Comparison of ENCODE assay signal across 1 cellular context in genomic region chr3:128151758-128152274, GRCh38.
A peak's percentile ranks its signal among the peaks of the same experiment; 100 is the strongest.
TF ChIP-seq lines count a peak whose summit lies in the region.

No MANE protein-coding gene starts in this region.

TF ChIP-seq in HepG2, 621 proteins besides CTCF, POLR2A, EP300 and RAD21 (continued from another document and continues in another):
- TF ChIP-seq ZNF460 (CRISPR knock-in tag; IDR thresholded peaks at IDR 0.05; ENCODE audit: borderline replicate concordance) (no peak), ZNF496 (CRISPR knock-in tag; IDR thresholded peaks at IDR 0.05; ENCODE audit: insufficient replicate concordance) (no peak), ZNF609 (CRISPR knock-in tag; IDR thresholded peaks at IDR 0.05; ENCODE audit: borderline replicate concordance) (peak; percentile 37; the same call in 1 of the 2 replicates), EEA1 (CRISPR knock-in tag; IDR thresholded peaks at IDR 0.05; ENCODE audit: borderline replicate concordance) (no peak), ETS1 (CRISPR knock-in tag; IDR thresholded peaks at IDR 0.05) (no peak), ZSCAN9 (CRISPR knock-in tag; IDR thresholded peaks at IDR 0.05; ENCODE audit: borderline replicate concordance) (0 out of 2 replicates have a peak, but pooled peaks have one; percentile 78), POLR2G (IDR thresholded peaks at IDR 0.05; ENCODE audit: low read depth, low read length) (peak; percentile 81), TOE1 (CRISPR knock-in tag; IDR thresholded peaks at IDR 0.05) (no peak), PLSCR1 (CRISPR knock-in tag; IDR thresholded peaks at IDR 0.05; ENCODE audit: borderline replicate concordance) (no peak), SRSF1 (optimal IDR thresholded peaks at IDR 0.05; ENCODE audit: low read depth, low read length) (no peak), ZNF629 (CRISPR knock-in tag; conservative IDR thresholded peaks at IDR 0.05) (peak; percentile 36; the same call in 1 of the 2 replicates), HOXA3 (CRISPR knock-in tag; IDR thresholded peaks at IDR 0.05) (peak; percentile 79), CHD4 (IDR thresholded peaks at IDR 0.05; ENCODE audit: borderline replicate concordance, low read length) (no peak; the same call in 1 of the 2 replicates), MTERF4 (CRISPR knock-in tag; IDR thresholded peaks at IDR 0.05) (0 out of 2 replicates have a peak, but pooled peaks have one; percentile 58), NR0B2 (CRISPR knock-in tag; IDR thresholded peaks at IDR 0.05) (no peak), AKAP8 (CRISPR knock-in tag; IDR thresholded peaks at IDR 0.05) (no peak), SMYD3 (CRISPR knock-in tag; IDR thresholded peaks at IDR 0.05) (no peak), ZBTB37 (CRISPR knock-in tag; IDR thresholded peaks at IDR 0.05) (no peak), STAT5B (CRISPR knock-in tag; IDR thresholded peaks at IDR 0.05) (no peak), NR1H2 (CRISPR knock-in tag; IDR thresholded peaks at IDR 0.05; ENCODE audit: borderline replicate concordance, low read depth) (no peak), ZNF567 (CRISPR knock-in tag; IDR thresholded peaks at IDR 0.05; ENCODE audit: borderline replicate concordance) (0 out of 2 replicates have a peak, but pooled peaks have one; percentile 32), ZNF709 (CRISPR knock-in tag; IDR thresholded peaks at IDR 0.05) (peak; percentile 74), RFX3 (CRISPR knock-in tag; IDR thresholded peaks at IDR 0.05) (no peak), ZNF557 (CRISPR knock-in tag; IDR thresholded peaks at IDR 0.05) (0 out of 2 replicates have a peak, but pooled peaks have one; percentile 84), ZBTB4 (CRISPR knock-in tag; IDR thresholded peaks at IDR 0.05; ENCODE audit: borderline replicate concordance) (peak; percentile 63; the same call in 1 of the 2 replicates), DMTF1 (CRISPR knock-in tag; IDR thresholded peaks at IDR 0.05) (no peak), SNAPC4 (CRISPR knock-in tag; IDR thresholded peaks at IDR 0.05) (no peak), ZC3H4 (CRISPR knock-in tag; IDR thresholded peaks at IDR 0.05; ENCODE audit: borderline replicate concordance) (0 out of 2 replicates have a peak, but pooled peaks have one; percentile 43), ZMYM2 (CRISPR knock-in tag; IDR thresholded peaks at IDR 0.05) (0 out of 2 replicates have a peak, but pooled peaks have one; percentile 40), ZNF503 (CRISPR knock-in tag; IDR thresholded peaks at IDR 0.05) (0 out of 2 replicates have a peak, but pooled peaks have one; percentile 45), PPARG (CRISPR knock-in tag; conservative IDR thresholded peaks at IDR 0.05) (peak; percentile 88)
